ENCODE assay signal across 20 cellular contexts in genomic region chr12:92020983-92021664, GRCh38.
A peak's percentile ranks its signal among the peaks of the same experiment; 100 is the strongest.
DNase-seq lines count a peak whose midpoint lies in the region; ATAC-seq, FAIRE-seq and TF ChIP-seq lines count a peak whose summit lies in the region.
"Had no signal": no experiment of that assay in that cellular context is flagged by ENCODE, and none has a peak within 500 bp of the region (broad histone marks: within the 10 kb centered on the region; RNA-seq: fewer than 3 reads in every experiment).

No MANE protein-coding gene starts in this region.

- H3K4me2 ChIP-seq in neuronal stem cell (ENCODE audit: insufficient read depth, low read length, poor library complexity, severe bottlenecking): no peak overlapping the region
- H3K4me2 ChIP-seq: KMS-11, smooth muscle cell had no signal

- peaks cover 10 to 13% of the 10 kb centered on the region in 2 donors for H3K36me3 Mint-ChIP-seq in activated T-cell treated with anti-CD3 and anti-CD28 coated beads, Interleukin-2, amount 50 U/mL, for 72 hours (ENCODE audit: insufficient read depth in 2 of 2)
- peaks cover 6% of the 10 kb centered on the region for H3K36me3 Mint-ChIP-seq in activated T-cell treated with anti-CD3 and anti-CD28 coated beads, Interleukin-2, amount 50 U/mL, for 4 hours (ENCODE audit: insufficient read depth)
- no peaks in the 10 kb centered on the region for H3K36me3 Mint-ChIP-seq in endodermal cell (ENCODE audit: low read depth)

- H3K36me3 ChIP-seq in NT2/D1 (ENCODE audit: insufficient read depth, insufficient read length, low read length) (no peaks in the 10 kb centered on the region), endodermal cell (ENCODE audit: control insufficient read depth, insufficient read depth, low read length) (no peaks in the 10 kb centered on the region), neuronal stem cell (replicated peaks in 1 of 2; ENCODE audit: control insufficient read depth in 2 of 2, insufficient read depth in 2 of 2, low read length in 2 of 2) (no peaks in the 10 kb centered on the region)

- DNase-seq in activated T-cell treated with anti-CD3 and anti-CD28 coated beads, Interleukin-2, amount 50 U/mL, for 72 hours: no peak
- no peak for DNase-seq in activated T-cell treated with anti-CD3 and anti-CD28 coated beads, Interleukin-2, amount 50 U/mL, for 4 hours
- DNase-seq in NT2/D1 (ENCODE audit: low read depth, low spot score): peak; percentile 3
- no peak for DNase-seq in endodermal cell
- DNase-seq in neuronal stem cell (ENCODE audit: low spot score): no peak
- no peak for DNase-seq in urothelium cell line (ENCODE audit: low spot score)
- no peak for DNase-seq in caudate nucleus (lab: John Stamatoyannopoulos, UW)
- DNase-seq in NCI-H226: no peak
- DNase-seq: ACHN; activated CD4-positive, alpha-beta T cell treated with anti-CD3 and anti-CD28 coated beads, Interleukin-2, amount 50 U/mL, for 4 hours; central memory CD4-positive, alpha-beta T cell; effector memory CD4-positive, alpha-beta T cell; NCI-H1092; NK-92 treated with Interleukin-12 subunit alpha and Interleukin-12 subunit beta, amount 100 ng/mL, for 24 hours had no signal

- H3K9ac ChIP-seq in NT2/D1 (ENCODE audit: insufficient read length, low read depth) (no peak overlapping the region), endodermal cell (ENCODE audit: extremely low read depth, low read length, poor library complexity, severe bottlenecking) (no peak overlapping the region), neuronal stem cell (ENCODE audit: low read depth, low read length, poor library complexity) (no peak overlapping the region)
- H3K9ac ChIP-seq: KMS-11 had no signal

- H3K9me3 ChIP-seq in NT2/D1 (ENCODE audit: insufficient read depth, low read length) (0 out of 2 replicates have a peak, but pooled peaks cover 4% of the 10 kb centered on the region), endodermal cell (ENCODE audit: control insufficient read depth, low read length) (no peaks in the 10 kb centered on the region), neuronal stem cell (replicated peaks in 1 of 2; ENCODE audit: control insufficient read depth in 2 of 2, insufficient read depth in 1 of 2, low read depth in 1 of 2, low read length in 2 of 2) (no peaks in the 10 kb centered on the region)

- no peaks in the 10 kb centered on the region for H3K27me3 ChIP-seq in NT2/D1 (ENCODE audit: insufficient read depth, insufficient read length)
- H3K27me3 ChIP-seq in endodermal cell (ENCODE audit: control insufficient read depth, insufficient read depth, low read length, poor library complexity, severe bottlenecking): no peaks in the 10 kb centered on the region
- H3K27me3 ChIP-seq in neuronal stem cell (ENCODE audit: control insufficient read depth in 3 of 3, insufficient read depth in 3 of 3, low read depth in 1 of 3, low read length in 3 of 3): no peaks in the 10 kb centered on the region

- H3K4me1 Mint-ChIP-seq in activated T-cell treated with anti-CD3 and anti-CD28 coated beads, Interleukin-2, amount 50 U/mL, for 72 hours (ENCODE audit: low read depth): peaks cover 30% of the 10 kb centered on the region
- peaks cover 28% of the 10 kb centered on the region for H3K4me1 Mint-ChIP-seq in activated T-cell treated with anti-CD3 and anti-CD28 coated beads, Interleukin-2, amount 50 U/mL, for 4 hours (ENCODE audit: low read depth)
- peaks cover 12% of the 10 kb centered on the region for H3K4me1 Mint-ChIP-seq in endodermal cell

- no peak overlapping the region for H3K4me3 ChIP-seq in NT2/D1 (ENCODE audit: insufficient read length, low read depth)
- H3K4me3 ChIP-seq in endodermal cell (ENCODE audit: low read length): no peak overlapping the region
- no peak overlapping the region for H3K4me3 ChIP-seq in neuronal stem cell (ENCODE audit: low read length in 2 of 2)
- H3K4me3 ChIP-seq: smooth muscle cell had no signal

- no peak overlapping the region for H3K14ac ChIP-seq in neuronal stem cell (ENCODE audit: low read length)

- peaks cover 3 to 5% of the 10 kb centered on the region in 2 donors for H3K9me3 Mint-ChIP-seq in activated T-cell treated with anti-CD3 and anti-CD28 coated beads, Interleukin-2, amount 50 U/mL, for 72 hours
- H3K9me3 Mint-ChIP-seq in activated T-cell treated with anti-CD3 and anti-CD28 coated beads, Interleukin-2, amount 50 U/mL, for 4 hours: peaks cover 6% of the 10 kb centered on the region
- H3K9me3 Mint-ChIP-seq in endodermal cell: peaks cover 2% of the 10 kb centered on the region
- H3K9me3 Mint-ChIP-seq: natural killer cell treated with Interleukin-12 subunit alpha and Interleukin-12 subunit beta and Interleukin-15 and Interleukin-18, amount 100 ng/mL, for 72 hours had no signal

- H2BK5ac ChIP-seq in neuronal stem cell (ENCODE audit: low read length): no peak overlapping the region

- H2AK5ac ChIP-seq in neuronal stem cell (ENCODE audit: low read depth, low read length): no peak overlapping the region

- no peak overlapping the region for H2BK120ac ChIP-seq in neuronal stem cell (ENCODE audit: low read depth, low read length)

- H3K27ac Mint-ChIP-seq in activated T-cell treated with anti-CD3 and anti-CD28 coated beads, Interleukin-2, amount 50 U/mL, for 72 hours: peak overlapping the region; percentile 84
- no peak overlapping the region for H3K27ac Mint-ChIP-seq in endodermal cell

- no peak overlapping the region for H2BK12ac ChIP-seq in neuronal stem cell (ENCODE audit: low read length)

- H3K18ac ChIP-seq in neuronal stem cell (ENCODE audit: low read length): no peak overlapping the region

- 67 to 80% methylated on average over 1 to 5 of the region's 6 CpGs for WGBS in endodermal cell (ENCODE audit: insufficient coverage in 1 of 2, insufficient read length in 1 of 2), 2 experiments
- no CpG with 5 or more reads among the region's 6 CpGs for WGBS in neuronal stem cell (ENCODE audit: extremely low coverage in 2 of 2, insufficient read length in 2 of 2, insufficient replicate concordance in 1 of 2), 2 donors

- peak overlapping the region; percentile 52 for H2AFZ ChIP-seq in neuronal stem cell (ENCODE audit: low read length)

- H3K4ac ChIP-seq in neuronal stem cell (ENCODE audit: low read length): no peak overlapping the region

- no peak overlapping the region for H4K91ac ChIP-seq in neuronal stem cell (ENCODE audit: low read depth, low read length, poor library complexity)

- H3K4me3 Mint-ChIP-seq in activated T-cell treated with anti-CD3 and anti-CD28 coated beads, Interleukin-2, amount 50 U/mL, for 72 hours: peak overlapping the region; percentile 52 to 64
- no peak overlapping the region for H3K4me3 Mint-ChIP-seq in activated T-cell treated with anti-CD3 and anti-CD28 coated beads, Interleukin-2, amount 50 U/mL, for 4 hours
- H3K4me3 Mint-ChIP-seq in endodermal cell: no peak overlapping the region
- H3K4me3 Mint-ChIP-seq: natural killer cell treated with Interleukin-12 subunit alpha and Interleukin-12 subunit beta and Interleukin-15 and Interleukin-18, amount 100 ng/mL, for 72 hours had no signal

- no peaks in the 10 kb centered on the region for H3K79me1 ChIP-seq in neuronal stem cell (ENCODE audit: low read depth, low read length)

- peak overlapping the region; percentile 61 for H3K27ac ChIP-seq in endodermal cell (ENCODE audit: low read depth, low read length)
- H3K27ac ChIP-seq in neuronal stem cell (replicated peaks; ENCODE audit: low read length): no peak overlapping the region
- H3K27ac ChIP-seq in caudate nucleus (ENCODE audit: low read depth, low read length): no peak overlapping the region
- H3K27ac ChIP-seq: C4-2B, KMS-11, RWPE1 had no signal

- no peak for FAIRE-seq in urothelium cell line (lab: Jason Lieb, UNC)
- FAIRE-seq: keratinocyte had no signal

- no peak overlapping the region for H3K23ac ChIP-seq in neuronal stem cell (ENCODE audit: low read depth, low read length, poor library complexity)

- no peak for TF ChIP-seq CTCF in endodermal cell (conservative IDR thresholded peaks at IDR 0.05)

- H3K4me1 ChIP-seq in NT2/D1 (ENCODE audit: insufficient read depth, insufficient read length) (no peaks in the 10 kb centered on the region), endodermal cell (ENCODE audit: control insufficient read depth, insufficient read depth, low read length) (peaks cover 4% of the 10 kb centered on the region), neuronal stem cell (ENCODE audit: control insufficient read depth in 2 of 2, insufficient read depth in 1 of 2, low read depth in 1 of 2, low read length in 2 of 2) (peaks cover 1 to 10% of the 10 kb centered on the region in 2 donors)

- no peak overlapping the region for H2BK15ac ChIP-seq in neuronal stem cell (ENCODE audit: low read length)

- no peak for ATAC-seq in activated T-cell treated with anti-CD3 and anti-CD28 coated beads, Interleukin-2, amount 50 U/mL, for 72 hours (replicated peaks in 1 of 2)
- ATAC-seq in activated T-cell treated with anti-CD3 and anti-CD28 coated beads, Interleukin-2, amount 50 U/mL, for 4 hours: no peak
- ATAC-seq: natural killer cell treated with Interleukin-12 subunit alpha and Interleukin-12 subunit beta and Interleukin-15 and Interleukin-18, amount 100 ng/mL, for 72 hours had no signal

- H4K8ac ChIP-seq in neuronal stem cell (ENCODE audit: low read depth, low read length): no peak overlapping the region

- no peaks in the 10 kb centered on the region for H3K27me3 Mint-ChIP-seq in activated T-cell treated with anti-CD3 and anti-CD28 coated beads, Interleukin-2, amount 50 U/mL, for 72 hours (ENCODE audit: low read depth)
- H3K27me3 Mint-ChIP-seq in activated T-cell treated with anti-CD3 and anti-CD28 coated beads, Interleukin-2, amount 50 U/mL, for 4 hours (ENCODE audit: low read depth): no peaks in the 10 kb centered on the region
- no peaks in the 10 kb centered on the region for H3K27me3 Mint-ChIP-seq in endodermal cell (ENCODE audit: insufficient read depth)

Comparison
In these comparisons a context has a peak if more than half of its experiments do, and no peak if none do; other contexts are left out.
1. H3K4me3 Mint-ChIP-seq: peak in activated T-cell treated with anti-CD3 and anti-CD28 coated beads, Interleukin-2, amount 50 U/mL, for 72 hours (2 of 2); none in activated T-cell treated with anti-CD3 and anti-CD28 coated beads, Interleukin-2, amount 50 U/mL, for 4 hours (single experiment) and endodermal cell (single experiment).